Comparison of ENCODE assay signal across 25 cellular contexts in genomic region chr7:157830331-157830730, GRCh38.
DNase-seq lines count a peak whose midpoint lies in the region; ATAC-seq lines count a peak whose summit lies in the region.
"Had no signal": no experiment of that assay in that cellular context is flagged by ENCODE, and none has a peak within 500 bp of the region (broad histone marks: within the 10 kb centered on the region; RNA-seq: fewer than 3 reads in every experiment).

No MANE protein-coding gene starts in this region.

- H3K9ac ChIP-seq in neuronal stem cell (ENCODE audit: low read depth, low read length, poor library complexity) = no peak overlapping the region

- peak overlapping the region; percentile 50 for H2BK15ac ChIP-seq in neuronal stem cell (ENCODE audit: low read length)

- H3K4me1 ChIP-seq in neuronal stem cell (ENCODE audit: control insufficient read depth in 2 of 2, insufficient read depth in 1 of 2, low read depth in 1 of 2, low read length in 2 of 2) = peaks cover 10 to 11% of the 10 kb centered on the region in 2 donors
- H3K4me1 ChIP-seq: thyroid gland had no signal

- no peak overlapping the region for H3K14ac ChIP-seq in neuronal stem cell (ENCODE audit: low read length)

- ATAC-seq in HG03095 (IDR thresholded peaks at IDR 0.05; ENCODE audit: unreplicated experiment) (no peak), GM21717 (IDR thresholded peaks at IDR 0.05; ENCODE audit: unreplicated experiment) (no peak)
- ATAC-seq: left cardiac atrium; naive thymus-derived CD4-positive, alpha-beta T cell; stimulated activated naive CD8-positive, alpha-beta T cell treated with anti-CD3 and anti-CD28 coated beads, Interleukin-15, Interleukin-2, amounts not matched to agents 100 U/mL and 50 U/mL, for 24 hours; T-cell had no signal

- no peak overlapping the region for H2AK5ac ChIP-seq in neuronal stem cell (ENCODE audit: low read depth, low read length)

- H2BK5ac ChIP-seq in neuronal stem cell (ENCODE audit: low read length) = peak overlapping the region; percentile 20

- peak overlapping the region; percentile 93 for H4K91ac ChIP-seq in neuronal stem cell (ENCODE audit: low read depth, low read length, poor library complexity)

- H3K36me3 ChIP-seq in neuronal stem cell (replicated peaks in 1 of 2; ENCODE audit: control insufficient read depth in 2 of 2, insufficient read depth in 2 of 2, low read length in 2 of 2) = no peaks in the 10 kb centered on the region
- H3K36me3 ChIP-seq: thyroid gland had no signal

- DNase-seq in NCI-H1417 (lab: John Stamatoyannopoulos, UW) = peak; percentile 80 to 94 (median 90)
- no peak for DNase-seq in NCI-H1417 treated with DMSO at 0.1 percent for 48 hours (lab: John Stamatoyannopoulos, UW)
- peak; percentile 75 for DNase-seq in NCI-H146 treated with DMSO at 0.1 percent for 48 hours (lab: John Stamatoyannopoulos, UW; ENCODE audit: unreplicated experiment)
- peak; percentile 94 for DNase-seq in NCI-H748 (lab: John Stamatoyannopoulos, UW; ENCODE audit: unreplicated experiment)
- DNase-seq in neuronal stem cell (ENCODE audit: low spot score) = no peak
- no peak for DNase-seq in epidermal melanocyte (ENCODE audit: insufficient read length, low spot score)
- DNase-seq: 8988T; activated CD4-positive, CD25-positive, alpha-beta regulatory T cell treated with anti-CD3 and anti-CD28 coated beads, Interleukin-2, amount 50 U/mL, for 72 hours; activated naive CD4-positive, alpha-beta T cell; activated T-cell treated with anti-CD3 and anti-CD28 coated beads, Interleukin-2, amount 50 U/mL, for 1 hour; AML-193; amygdala; CD8-positive, alpha-beta memory T cell; KG1; left cardiac atrium; naive thymus-derived CD4-positive, alpha-beta T cell; NCI-H526; OCI-M1; SIG-M5; stimulated activated CD4-positive, alpha-beta T cell treated with anti-CD3 and anti-CD28 coated beads, Interleukin-4, amount 100 ng/mL, for 4 hours; stimulated activated naive CD8-positive, alpha-beta T cell treated with anti-CD3 and anti-CD28 coated beads, Interleukin-15, Interleukin-2, amounts not matched to agents 100 U/mL and 50 U/mL, for 24 hours; T-cell; thyroid gland had no signal

- H3K27me3 ChIP-seq in neuronal stem cell (ENCODE audit: control insufficient read depth in 3 of 3, insufficient read depth in 3 of 3, low read depth in 1 of 3, low read length in 3 of 3) = no peaks in the 10 kb centered on the region
- H3K27me3 ChIP-seq: thyroid gland had no signal

- no peak overlapping the region for H2AFZ ChIP-seq in neuronal stem cell (ENCODE audit: low read length)

- WGBS in neuronal stem cell (ENCODE audit: extremely low coverage in 2 of 2, insufficient read length in 2 of 2, insufficient replicate concordance in 1 of 2), 2 donors = no CpG with 5 or more reads among the region's 13 CpGs

- no peaks in the 10 kb centered on the region for H3K79me1 ChIP-seq in neuronal stem cell (ENCODE audit: low read depth, low read length)

- H3K4ac ChIP-seq in neuronal stem cell (ENCODE audit: low read length) = no peak overlapping the region

- peak overlapping the region; percentile 72 for H4K8ac ChIP-seq in neuronal stem cell (ENCODE audit: low read depth, low read length)

- no peak overlapping the region for H3K4me3 ChIP-seq in neuronal stem cell (ENCODE audit: low read length in 2 of 2)
- H3K4me3 ChIP-seq: thyroid gland had no signal

- no peak overlapping the region for H3K4me2 ChIP-seq in neuronal stem cell (ENCODE audit: insufficient read depth, low read length, poor library complexity, severe bottlenecking)

- H3K27ac ChIP-seq in neuronal stem cell (replicated peaks; ENCODE audit: low read length) = no peak overlapping the region
- H3K27ac ChIP-seq: thyroid gland had no signal

- no peak overlapping the region for H3K23ac ChIP-seq in neuronal stem cell (ENCODE audit: low read depth, low read length, poor library complexity)

- no peak overlapping the region for H2BK12ac ChIP-seq in neuronal stem cell (ENCODE audit: low read length)

- no peaks in the 10 kb centered on the region for H3K9me3 ChIP-seq in neuronal stem cell (replicated peaks in 1 of 2; ENCODE audit: control insufficient read depth in 2 of 2, insufficient read depth in 1 of 2, low read depth in 1 of 2, low read length in 2 of 2)
- H3K9me3 ChIP-seq: thyroid gland had no signal

- H2BK120ac ChIP-seq in neuronal stem cell (ENCODE audit: low read depth, low read length) = no peak overlapping the region

- peak overlapping the region; percentile 84 for H3K18ac ChIP-seq in neuronal stem cell (ENCODE audit: low read length)

Comparison
In these comparisons a context has a peak if more than half of its experiments do, and no peak if none do; other contexts are left out.
1. DNase-seq: peak in NCI-H1417 (3 of 3), NCI-H146 treated with DMSO at 0.1 percent for 48 hours (single experiment) and NCI-H748 (single experiment); none in NCI-H1417 treated with DMSO at 0.1 percent for 48 hours (single experiment), neuronal stem cell (single experiment) and epidermal melanocyte (single experiment).